8 cellular contexts compared by ENCODE assay signal in the genomic region with DNA sequence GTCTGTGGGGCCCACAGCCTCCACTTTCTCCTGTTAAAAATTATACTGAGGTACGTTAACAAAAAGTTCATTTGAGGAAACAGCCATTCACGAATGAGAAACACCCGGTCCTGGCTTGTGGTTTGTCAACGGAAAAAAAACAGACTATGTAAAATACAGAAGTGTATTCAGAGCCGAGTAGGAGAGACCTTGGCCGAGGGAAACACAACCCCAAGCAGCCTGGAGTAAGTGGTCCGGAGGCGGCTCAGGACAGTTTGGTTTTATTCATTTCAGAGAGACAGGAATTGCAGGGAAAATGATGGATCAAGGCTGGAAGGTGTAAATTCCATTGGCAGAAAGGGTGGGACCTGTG. TPM values are rescaled to one million over a fixed set of nuclear protein-coding genes. Genes with fewer than 3 reads are reported as not detected.
DNase-seq lines count a peak whose midpoint lies in the region; ATAC-seq, FAIRE-seq and TF ChIP-seq lines count a peak whose summit lies in the region.

No MANE protein-coding gene starts in this region.

- no peaks in the 10 kb centered on the region for H4K20me1 ChIP-seq in DND-41 (ENCODE audit: insufficient read depth, low read length)

- H3K36me3 Mint-ChIP-seq in activated T-helper 1 cell treated with anti-CD3 and anti-CD28 coated beads, Interleukin-12 subunit alpha, Interleukin-12 subunit beta, Interleukin-2, Interleukin-4 antibody, amounts not matched to agents 30 ng/mL and 10 ng/mL and 1 ng/mL, durations not matched to agents 14 hours and 24 hours and 36 hours (ENCODE audit: low read depth): peaks cover 18% of the 10 kb centered on the region

- H3K4me1 ChIP-seq in DND-41 (ENCODE audit: insufficient read depth, low read length) (peaks cover 33% of the 10 kb centered on the region), stomach smooth muscle (ENCODE audit: control insufficient read depth, insufficient read depth, low read length) (peaks cover 12% of the 10 kb centered on the region)

- H3K36me3 ChIP-seq in DND-41 (ENCODE audit: insufficient read depth, low read length) (peaks cover 38% of the 10 kb centered on the region), kidney epithelial cell (ENCODE audit: control insufficient read depth, insufficient read depth, low read length) (no peaks in the 10 kb centered on the region), stomach smooth muscle (ENCODE audit: control insufficient read depth in 2 of 2, insufficient read depth in 2 of 2, low read length in 2 of 2) (no peaks in the 10 kb centered on the region)

- no peak for FAIRE-seq in HTR-8/SVneo (lab: Jason Lieb, UNC)

- TF ChIP-seq CTCF in DND-41 (IDR thresholded peaks at IDR 0.05; ENCODE audit: borderline replicate concordance, extremely low read depth, low read length, poor library complexity, severe bottlenecking) (no peak), kidney epithelial cell (IDR thresholded peaks at IDR 0.05; ENCODE audit: insufficient read depth, low read length, poor library complexity, severe bottlenecking) (no peak)

- peak overlapping the region; percentile 88 for H3K27ac ChIP-seq in DND-41 (ENCODE audit: low read length)
- H3K27ac ChIP-seq in stomach smooth muscle (ENCODE audit: low read length): peak overlapping the region; percentile 53
- no peak overlapping the region for H3K27ac ChIP-seq in caudate nucleus (ENCODE audit: low read depth, low read length)

- H3K4me3 ChIP-seq in DND-41 (ENCODE audit: low read depth in 1 of 2, low read length in 2 of 2) (peak overlapping the region; percentile 73 to 74), kidney epithelial cell (ENCODE audit: low read depth, low read length) (peak overlapping the region; percentile 47), stomach smooth muscle (ENCODE audit: low read length in 2 of 2) (peak overlapping the region; percentile 93 to 94)

- no peaks in the 10 kb centered on the region for H3K27me3 Mint-ChIP-seq in activated T-helper 1 cell treated with anti-CD3 and anti-CD28 coated beads, Interleukin-12 subunit alpha, Interleukin-12 subunit beta, Interleukin-2, Interleukin-4 antibody, amounts not matched to agents 30 ng/mL and 10 ng/mL and 1 ng/mL, durations not matched to agents 14 hours and 24 hours and 36 hours (ENCODE audit: insufficient read depth)

- peaks cover 49% of the 10 kb centered on the region for H3K9me3 Mint-ChIP-seq in activated T-helper 1 cell treated with anti-CD3 and anti-CD28 coated beads, Interleukin-12 subunit alpha, Interleukin-12 subunit beta, Interleukin-2, Interleukin-4 antibody, amounts not matched to agents 30 ng/mL and 10 ng/mL and 1 ng/mL, durations not matched to agents 14 hours and 24 hours and 36 hours

- peaks cover 54% of the 10 kb centered on the region for H3K79me2 ChIP-seq in DND-41 (ENCODE audit: insufficient read depth, low read length)

- H3K4me2 ChIP-seq in DND-41 (ENCODE audit: insufficient read depth, low read length): peak overlapping the region; percentile 74

- ATAC-seq in DND-41 (ENCODE audit: insufficient read depth, low read depth) (peak; percentile 27), HG02970 (IDR thresholded peaks at IDR 0.05; ENCODE audit: low FRiP score, unreplicated experiment) (peak; percentile 13)

- H3K27ac Mint-ChIP-seq in activated T-helper 1 cell treated with anti-CD3 and anti-CD28 coated beads, Interleukin-12 subunit alpha, Interleukin-12 subunit beta, Interleukin-2, Interleukin-4 antibody, amounts not matched to agents 30 ng/mL and 10 ng/mL and 1 ng/mL, durations not matched to agents 14 hours and 24 hours and 36 hours: peak overlapping the region; percentile 60

- peaks cover 15% of the 10 kb centered on the region for H3K4me1 Mint-ChIP-seq in activated T-helper 1 cell treated with anti-CD3 and anti-CD28 coated beads, Interleukin-12 subunit alpha, Interleukin-12 subunit beta, Interleukin-2, Interleukin-4 antibody, amounts not matched to agents 30 ng/mL and 10 ng/mL and 1 ng/mL, durations not matched to agents 14 hours and 24 hours and 36 hours (ENCODE audit: low read depth)

- H2AFZ ChIP-seq in DND-41 (ENCODE audit: low read depth, low read length): peak overlapping the region; percentile 96; the same call in 1 of the 2 replicates

- intact Hi-C loops in activated T-helper 1 cell treated with anti-CD3 and anti-CD28 coated beads, Interleukin-12 subunit alpha, Interleukin-12 subunit beta, Interleukin-2, Interleukin-4 antibody, amounts not matched to agents 30 ng/mL and 10 ng/mL and 1 ng/mL, durations not matched to agents 14 hours and 24 hours and 36 hours (cut with micrococcal nuclease): no loop called here

- peak overlapping the region; percentile 72 for H3K9ac ChIP-seq in DND-41 (ENCODE audit: low read depth, low read length)
- peak overlapping the region; percentile 58 to 62 for H3K9ac ChIP-seq in stomach smooth muscle (ENCODE audit: low read length in 2 of 2)

- H3K4me3 Mint-ChIP-seq in activated T-helper 1 cell treated with anti-CD3 and anti-CD28 coated beads, Interleukin-12 subunit alpha, Interleukin-12 subunit beta, Interleukin-2, Interleukin-4 antibody, amounts not matched to agents 30 ng/mL and 10 ng/mL and 1 ng/mL, durations not matched to agents 14 hours and 24 hours and 36 hours: peak overlapping the region; percentile 75

- H3K27me3 ChIP-seq in DND-41 (ENCODE audit: insufficient read depth, low read length, poor library complexity): no peaks in the 10 kb centered on the region
- no peaks in the 10 kb centered on the region for H3K27me3 ChIP-seq in kidney epithelial cell (ENCODE audit: control insufficient read depth, insufficient read depth, low read length)
- H3K27me3 ChIP-seq in stomach smooth muscle (ENCODE audit: control insufficient read depth in 1 of 2, insufficient read depth in 2 of 2, low read length in 2 of 2): no peaks in the 10 kb centered on the region

- peak; percentile 42 for DNase-seq in DND-41
- no peak for DNase-seq in activated T-helper 1 cell treated with anti-CD3 and anti-CD28 coated beads, Interleukin-12 subunit alpha, Interleukin-12 subunit beta, Interleukin-2, Interleukin-4 antibody, amounts not matched to agents 30 ng/mL and 10 ng/mL and 1 ng/mL, durations not matched to agents 14 hours and 24 hours and 36 hours (ENCODE audit: low spot score)
- no peak for DNase-seq in kidney epithelial cell (ENCODE audit: low read depth)
- DNase-seq in effector CD4-positive, alpha-beta T cell: no peak
- no peak for DNase-seq in caudate nucleus (lab: John Stamatoyannopoulos, UW)
- no peak for DNase-seq in HTR-8/SVneo (ENCODE audit: insufficient read length, low spot score)

- H3K9me3 ChIP-seq in DND-41 (ENCODE audit: insufficient read depth, low read length, severe bottlenecking): peaks cover 12% of the 10 kb centered on the region
- no peaks in the 10 kb centered on the region for H3K9me3 ChIP-seq in stomach smooth muscle (ENCODE audit: control insufficient read depth in 2 of 2, low read length in 2 of 2)

RNA-seq across cellular contexts. Expression of gene ZNF439, which starts 0.7 kb away (rescaled TPM):
- total RNA-seq in activated T-helper 1 cell treated with anti-CD3 and anti-CD28 coated beads, Interleukin-12 subunit alpha, Interleukin-12 subunit beta, Interleukin-2, Interleukin-4 antibody, amounts not matched to agents 30 ng/mL and 10 ng/mL and 1 ng/mL, durations not matched to agents 14 hours and 24 hours and 36 hours: 3.3 and 3.6 TPM in 2 replicates
- 5.3 and 5.5 TPM in 2 replicates for total RNA-seq in kidney epithelial cell

RNA-seq across cellular contexts. Expression of gene ZNF440, which starts 35.2 kb away (rescaled TPM):
- 6.7 and 9.2 TPM in 2 replicates for total RNA-seq in activated T-helper 1 cell treated with anti-CD3 and anti-CD28 coated beads, Interleukin-12 subunit alpha, Interleukin-12 subunit beta, Interleukin-2, Interleukin-4 antibody, amounts not matched to agents 30 ng/mL and 10 ng/mL and 1 ng/mL, durations not matched to agents 14 hours and 24 hours and 36 hours
- total RNA-seq in kidney epithelial cell: 5.1 and 5.2 TPM in 2 replicates

RNA-seq across cellular contexts. Expression of gene ZNF69, which starts 38.3 kb away (rescaled TPM):
- 0.16 and 0.29 TPM in 2 replicates for total RNA-seq in activated T-helper 1 cell treated with anti-CD3 and anti-CD28 coated beads, Interleukin-12 subunit alpha, Interleukin-12 subunit beta, Interleukin-2, Interleukin-4 antibody, amounts not matched to agents 30 ng/mL and 10 ng/mL and 1 ng/mL, durations not matched to agents 14 hours and 24 hours and 36 hours
- total RNA-seq in kidney epithelial cell: 15.8 and 19.2 TPM in 2 replicates

RNA-seq across cellular contexts. Expression of gene ZNF491, which starts 50.9 kb away (rescaled TPM):
- 0.54 and 0.56 TPM in 2 replicates for total RNA-seq in activated T-helper 1 cell treated with anti-CD3 and anti-CD28 coated beads, Interleukin-12 subunit alpha, Interleukin-12 subunit beta, Interleukin-2, Interleukin-4 antibody, amounts not matched to agents 30 ng/mL and 10 ng/mL and 1 ng/mL, durations not matched to agents 14 hours and 24 hours and 36 hours
- total RNA-seq in kidney epithelial cell: 0.48 and 4.6 TPM in 2 replicates

Comparison
In these comparisons a context has a peak if more than half of its experiments do, and no peak if none do; other contexts are left out.
1. RNA of gene ZNF69, which starts 38.3 kb away (total RNA-seq): 15.8 to 19.2 TPM in kidney epithelial cell; 0.16 to 0.29 TPM in activated T-helper 1 cell treated with anti-CD3 and anti-CD28 coated beads, Interleukin-12 subunit alpha, Interleukin-12 subunit beta, Interleukin-2, Interleukin-4 antibody, amounts not matched to agents 30 ng/mL and 10 ng/mL and 1 ng/mL, durations not matched to agents 14 hours and 24 hours and 36 hours; every median in the first group is over 10 times any median in the second.
2. Peak in every context shown above with its lines, with median percentiles within 50 percentile points of each other: H3K4me3 ChIP-seq.